Comparison of ENCODE assay signal across 18 cellular contexts in the genomic region with DNA sequence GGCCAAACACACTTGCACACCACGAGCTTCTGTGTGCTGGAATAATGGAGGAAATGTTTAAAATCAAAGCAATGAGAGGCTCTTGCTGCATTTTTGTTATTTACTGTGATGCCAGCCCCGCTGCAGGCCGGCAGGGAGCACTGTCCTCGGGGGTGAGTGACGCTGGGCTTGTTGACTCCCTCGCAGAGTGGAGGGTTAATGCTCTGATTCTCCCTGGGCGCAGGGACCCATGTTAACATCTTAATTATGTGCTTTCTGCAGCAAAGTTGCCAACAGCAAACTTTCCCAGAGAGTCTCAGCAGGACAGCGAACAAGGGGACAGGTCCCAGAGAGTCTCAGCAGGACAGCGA. TPM values are rescaled to one million over a fixed set of nuclear protein-coding genes. Genes with fewer than 3 reads are reported as not detected.
"Had no signal": no experiment of that assay in that cellular context is flagged by ENCODE, and none has a peak within 500 bp of the region (broad histone marks: within the 10 kb centered on the region; RNA-seq: fewer than 3 reads in every experiment).

No MANE protein-coding gene starts in this region.

- H3K27me3 ChIP-seq: adrenal gland, heart left ventricle, suprapubic skin had no signal

- H3K36me3 ChIP-seq: adrenal gland, heart left ventricle, suprapubic skin had no signal

- H3K4me3 ChIP-seq: adrenal gland, heart left ventricle, mucosa of descending colon, psoas muscle, suprapubic skin had no signal

- FAIRE-seq: colon, endothelial cell of umbilical vein, islet of Langerhans had no signal

- H3K4me1 ChIP-seq: adrenal gland, heart left ventricle, psoas muscle, suprapubic skin had no signal

- ATAC-seq: naive thymus-derived CD8-positive, alpha-beta T cell; psoas muscle had no signal

- H3K9me3 ChIP-seq: adrenal gland, heart left ventricle, mucosa of descending colon, psoas muscle, suprapubic skin had no signal

- DNase-seq: activated CD4-positive, CD25-positive, alpha-beta regulatory T cell treated with anti-CD3 and anti-CD28 coated beads, Interleukin-2, amount 50 U/mL, for 72 hours; activated naive CD4-positive, alpha-beta T cell treated with Interleukin-2 at 50 U/mL for 16 hours; adrenal gland; foreskin melanocyte; heart left ventricle; mammary epithelial cell; mucosa of descending colon; naive thymus-derived CD8-positive, alpha-beta T cell; nucleus accumbens; psoas muscle; stimulated activated CD4-positive, alpha-beta T cell treated with anti-CD3 and anti-CD28 coated beads, Interleukin-12 subunit alpha, Interleukin-12 subunit beta, amount 100 ng/mL, for 4 hours; stimulated activated naive CD4-positive, alpha-beta T cell treated with Interleukin-2 at 50 U/mL for 16 hours had no signal

- H3K27ac ChIP-seq: adrenal gland, heart left ventricle, psoas muscle, suprapubic skin had no signal

RNA-seq across cellular contexts. Expression of a gene that starts 50.5 kb away (rescaled TPM):
- total RNA-seq: endothelial cell of umbilical vein had no signal

RNA-seq across cellular contexts. Expression of a gene that starts 52.2 kb away (rescaled TPM):
- total RNA-seq: activated T-helper 1 cell treated with anti-CD3 and anti-CD28 coated beads, Interleukin-12 subunit alpha, Interleukin-12 subunit beta, Interleukin-2, Interleukin-4 antibody, amounts not matched to agents 30 ng/mL and 10 ng/mL and 1 ng/mL, durations not matched to agents 14 hours and 24 hours and 36 hours; cardiac septum; naive thymus-derived CD8-positive, alpha-beta T cell; psoas muscle had no signal
- polyA plus RNA-seq: endothelial cell of umbilical vein had no signal
